Comparison of ENCODE assay signal across 13 cellular contexts in the genomic region with DNA sequence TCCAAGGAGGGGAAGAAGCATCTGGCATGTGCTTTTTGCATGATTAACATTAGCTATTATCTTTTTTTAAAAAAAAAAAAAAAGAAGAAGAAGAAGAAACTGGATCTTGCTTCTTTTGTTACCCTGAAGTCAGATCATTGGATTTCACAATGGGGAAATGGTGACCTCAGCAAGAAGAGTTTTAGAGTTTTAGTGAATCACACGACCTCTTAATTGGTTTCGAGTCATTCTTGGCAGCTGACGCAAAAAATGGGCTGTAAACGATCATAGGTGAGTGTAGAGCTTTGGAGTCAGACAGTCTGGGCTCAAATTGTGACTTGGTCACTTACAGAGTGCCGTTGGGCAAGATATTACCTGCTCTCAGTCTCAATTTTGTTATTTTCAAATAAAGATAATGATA. TPM values are rescaled to one million over a fixed set of nuclear protein-coding genes. Genes with fewer than 3 reads are reported as not detected.
A peak's percentile ranks its signal among the peaks of the same experiment; 100 is the strongest.
DNase-seq lines count a peak whose midpoint lies in the region; ATAC-seq, FAIRE-seq and TF ChIP-seq lines count a peak whose summit lies in the region.
"Had no signal": no experiment of that assay in that cellular context is flagged by ENCODE, and none has a peak within 500 bp of the region (broad histone marks: within the 10 kb centered on the region; RNA-seq: fewer than 3 reads in every experiment).

No MANE protein-coding gene starts in this region.

- TF ChIP-seq CTCF in A673 (conservative IDR thresholded peaks at IDR 0.05; ENCODE audit: low read depth, low read length) (no peak), HL-60 (IDR thresholded peaks at IDR 0.05; ENCODE audit: insufficient read depth, low read length) (no peak), PC-9 (conservative IDR thresholded peaks at IDR 0.05) (no peak), fibroblast of pulmonary artery (IDR thresholded peaks at IDR 0.05; ENCODE audit: low read length, missing control alignments) (no peak), osteocyte (IDR thresholded peaks at IDR 0.05) (no peak)

- H2AFZ ChIP-seq in PC-9, result no peak overlapping the region

- no peaks in the 10 kb centered on the region for H3K36me3 Mint-ChIP-seq in osteocyte (ENCODE audit: unreplicated experiment)

- H4K20me1 ChIP-seq in PC-9 (ENCODE audit: insufficient read depth), result no peaks in the 10 kb centered on the region

- H3K27ac ChIP-seq in A673 (ENCODE audit: low read depth, low read length, poor library complexity, severe bottlenecking) (no peak overlapping the region), HL-60 (replicated peaks) (no peak overlapping the region), PC-9 (peak overlapping the region; percentile 85)
- H3K27ac ChIP-seq: upper lobe of left lung had no signal

- BruUV-seq in A673 (replicated peaks; lab: Mats Ljungman, UMichigan), result no TSS peak
- no TSS peak for BruUV-seq in PC-9 (replicated peaks; lab: Mats Ljungman, UMichigan)

- H3K4me3 ChIP-seq in A673 (ENCODE audit: low read depth, low read length, poor library complexity, severe bottlenecking) (no peak overlapping the region), HL-60 (replicated peaks; ENCODE audit: insufficient read depth, low read length) (no peak overlapping the region), PC-9 (no peak overlapping the region), fibroblast of pulmonary artery (replicated peaks; ENCODE audit: low read depth, low read length) (no peak overlapping the region)
- H3K4me3 ChIP-seq: upper lobe of left lung had no signal

- intact Hi-C loops in A673 (cut with micrococcal nuclease; ENCODE audit: unreplicated experiment) (no loop called here), PC-9 (cut with micrococcal nuclease; ENCODE audit: unreplicated experiment) (no loop called here)

- CTCF ChIA-PET in A673 (lab: Charles Lee) (no interaction called here), PC-9 (lab: Charles Lee) (no interaction called here)

- H3K9me2 ChIP-seq in PC-9 (ENCODE audit: insufficient read depth), result no peaks in the 10 kb centered on the region

- peaks cover 6% of the 10 kb centered on the region for H3K4me1 Mint-ChIP-seq in osteocyte (ENCODE audit: unreplicated experiment)

- no peaks in the 10 kb centered on the region for H3K9me3 ChIP-seq in A673 (ENCODE audit: low read depth, low read length, poor library complexity, severe bottlenecking)
- H3K9me3 ChIP-seq in PC-9 (ENCODE audit: insufficient read depth, low read depth), result no peaks in the 10 kb centered on the region
- H3K9me3 ChIP-seq: upper lobe of left lung had no signal

- peaks cover 25% of the 10 kb centered on the region for H3K27me3 Mint-ChIP-seq in osteocyte (ENCODE audit: unreplicated experiment)

- H3K27me3 ChIP-seq in A673 (replicated peaks; ENCODE audit: insufficient read depth, low read depth, low read length, poor library complexity) (peaks cover 51% of the 10 kb centered on the region), HL-60 (ENCODE audit: insufficient read depth, poor library complexity, severe bottlenecking) (peaks cover 8% of the 10 kb centered on the region), PC-9 (ENCODE audit: insufficient read depth, low read depth) (no peaks in the 10 kb centered on the region)
- H3K27me3 ChIP-seq: upper lobe of left lung had no signal

- TF ChIP-seq POLR2A in GM12891 (IDR thresholded peaks at IDR 0.05; ENCODE audit: low read depth, low read length), result no peak

- H3K36me3 ChIP-seq in A673 (ENCODE audit: insufficient read depth, low read length, poor library complexity, severe bottlenecking) (no peaks in the 10 kb centered on the region), PC-9 (ENCODE audit: low read depth) (no peaks in the 10 kb centered on the region)
- H3K36me3 ChIP-seq: upper lobe of left lung had no signal

- H3K4me2 ChIP-seq in PC-9, result 0 out of 2 replicates have a peak overlapping the region, but pooled peaks have one; percentile 25

- POLR2A ChIA-PET in A673 (lab: Charles Lee; ENCODE audit: low non-redundant PET), result no interaction called here
- POLR2A ChIA-PET in PC-9 (lab: Charles Lee; ENCODE audit: unreplicated experiment), result no interaction called here

- H3K79me2 ChIP-seq in PC-9 (ENCODE audit: low read depth), result no peaks in the 10 kb centered on the region

- no peak overlapping the region for H3K27ac Mint-ChIP-seq in osteocyte (ENCODE audit: unreplicated experiment)
- H3K27ac Mint-ChIP-seq: activated naive CD4-positive, alpha-beta T cell treated with anti-CD3 and anti-CD28 coated beads for 36 hours; B cell had no signal

- DNase-seq in A673 (ENCODE audit: low spot score) (peak; percentile 7), HL-60 (ENCODE audit: low read depth in 1 of 2, low spot score in 1 of 2) (peak; percentile 1 to 18), PC-9 (peak in 1 of 2 experiments; percentile 48), fibroblast of pulmonary artery (ENCODE audit: low read depth) (peak; percentile 63), osteocyte (ENCODE audit: extremely low spot score, unreplicated experiment) (no peak), GM12891 (ENCODE audit: insufficient read length, low spot score) (no peak)
- no peak for DNase-seq in activated CD4-positive, alpha-beta T cell treated with anti-CD3 and anti-CD28 coated beads for 4 hours
- DNase-seq: activated CD4-positive, alpha-beta T cell treated with anti-CD3 and anti-CD28 coated beads for 1 hour; activated naive CD4-positive, alpha-beta T cell treated with anti-CD3 and anti-CD28 coated beads for 36 hours; Karpas-422; upper lobe of left lung had no signal

- no peak for ATAC-seq in activated CD4-positive, CD25-positive, alpha-beta regulatory T cell treated with anti-CD3 and anti-CD28 coated beads, Interleukin-2, amount 50 U/mL, for 24 hours

- H3K4me1 ChIP-seq in A673 (ENCODE audit: insufficient read depth, low read length, poor library complexity, severe bottlenecking) (no peaks in the 10 kb centered on the region), PC-9 (replicated peaks; ENCODE audit: insufficient read depth) (peaks cover 22% of the 10 kb centered on the region)
- H3K4me1 ChIP-seq: upper lobe of left lung had no signal

- H3F3A ChIP-seq in PC-9 (ENCODE audit: insufficient read depth, low read depth), result peaks cover 12% of the 10 kb centered on the region; the same call in 1 of the 2 replicates

- no peaks in the 10 kb centered on the region for H3K9me3 Mint-ChIP-seq in osteocyte (ENCODE audit: unreplicated experiment)
- H3K9me3 Mint-ChIP-seq: activated naive CD4-positive, alpha-beta T cell treated with anti-CD3 and anti-CD28 coated beads for 36 hours had no signal

- no peak overlapping the region for H3K4me3 Mint-ChIP-seq in osteocyte (ENCODE audit: unreplicated experiment)
- H3K4me3 Mint-ChIP-seq: activated naive CD4-positive, alpha-beta T cell treated with anti-CD3 and anti-CD28 coated beads for 36 hours; B cell had no signal

- FAIRE-seq in GM12891 (lab: Jason Lieb, UNC), result no peak

TF ChIP-seq in GM12891, 5 proteins besides CTCF, POLR2A, EP300 and RAD21:
- TF ChIP-seq SPI1 (IDR thresholded peaks at IDR 0.05; ENCODE audit: low read depth, low read length), result no peak

RNA-seq across cellular contexts. Expression of gene PGBD5, which starts 33.3 kb away (rescaled TPM):
- 0.22 and 0.52 TPM in 2 replicates for total RNA-seq in A673 (2021)
- not detected in 2 replicates for total RNA-seq in PC-9 (2021)
- total RNA-seq in osteocyte, result 1.0 and 1.1 TPM in 2 replicates
- polyA plus RNA-seq in GM12891 (2012; ENCODE audit: low read depth, missing spikeins), result 0.01 TPM
- total RNA-seq: activated naive CD4-positive, alpha-beta T cell treated with anti-CD3 and anti-CD28 coated beads for 36 hours; B cell had no signal

Comparison
In these comparisons a context has a peak if more than half of its experiments do, and no peak if none do; other contexts are left out.
1. DNase-seq: peak in A673 (single experiment), HL-60 (2 of 2) and fibroblast of pulmonary artery (single experiment); none in osteocyte (single experiment), GM12891 (single experiment) and activated CD4-positive, alpha-beta T cell treated with anti-CD3 and anti-CD28 coated beads for 4 hours (0 of 2).